Comparison of ENCODE assay signal across 23 cellular contexts in the genomic region with DNA sequence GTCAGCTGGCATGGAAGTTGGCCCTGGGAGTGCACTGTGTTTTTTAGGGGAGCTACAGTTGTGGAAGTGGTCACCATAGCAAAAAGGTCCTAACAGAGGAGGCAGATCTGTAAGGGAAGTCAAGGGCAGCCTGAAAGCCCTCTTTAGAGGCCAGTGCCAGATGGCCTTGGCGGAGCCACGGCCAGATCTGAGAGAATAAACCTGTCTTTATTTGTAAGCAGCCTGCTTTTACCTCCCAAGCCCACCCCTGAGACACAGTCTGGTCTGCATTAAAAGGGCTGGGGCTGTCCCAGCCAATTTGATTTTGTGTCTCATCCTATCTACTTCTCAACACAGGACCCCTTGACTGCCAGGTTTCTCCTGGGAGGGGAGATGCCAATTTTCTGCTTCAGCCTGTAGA.
"Had no signal": no experiment of that assay in that cellular context is flagged by ENCODE, and none has a peak within 500 bp of the region (broad histone marks: within the 10 kb centered on the region; RNA-seq: fewer than 3 reads in every experiment).

No MANE protein-coding gene starts in this region.

- DNase-seq: activated CD4-positive, alpha-beta T cell treated with anti-CD3 and anti-CD28 coated beads for 36 hours; activated CD8-positive, alpha-beta T cell treated with anti-CD3 and anti-CD28 coated beads for 36 hours; activated gamma-delta T cell treated with Interleukin-2 at 50 U/mL for 16 hours; activated naive CD8-positive, alpha-beta T cell treated with anti-CD3 and anti-CD28 coated beads, Interleukin-2, amount 10 ng/mL, durations not matched to agents 7 days and 5 days; activated T-cell treated with anti-CD3 and anti-CD28 coated beads, Interleukin-2, amount 50 U/mL, for 72 hours; central memory CD4-positive, alpha-beta T cell; foreskin fibroblast; hypothalamus; left ventricle myocardium superior; mesendoderm; nucleus accumbens; posterior cingulate gyrus; stimulated activated CD4-positive, alpha-beta T cell treated with anti-CD3 and anti-CD28 coated beads, Interleukin-15, amount 100 ng/mL, for 24 hours; stimulated activated CD4-positive, alpha-beta T cell treated with anti-CD3 and anti-CD28 coated beads, Interleukin-4, amount 100 ng/mL, for 1 hour; stimulated activated naive CD4-positive, alpha-beta T cell treated with Interleukin-2 at 50 U/mL for 16 hours; T-helper 1 cell; trophoblast cell had no signal

- H3K36me3 ChIP-seq: suprapubic skin had no signal

- H3K4me3 ChIP-seq: coronary artery, right atrium auricular region, skin epidermis, suprapubic skin had no signal

- H3K27ac ChIP-seq: coronary artery, right atrium auricular region, skin epidermis, suprapubic skin had no signal

- H3K27ac Mint-ChIP-seq: activated CD4-positive, alpha-beta T cell treated with anti-CD3 and anti-CD28 coated beads for 36 hours; activated CD8-positive, alpha-beta T cell treated with anti-CD3 and anti-CD28 coated beads for 36 hours; activated naive CD8-positive, alpha-beta T cell treated with anti-CD3 and anti-CD28 coated beads, Interleukin-2, amount 10 ng/mL, durations not matched to agents 7 days and 5 days had no signal

- H3K27me3 ChIP-seq: right atrium auricular region, suprapubic skin had no signal

- H3K4me3 Mint-ChIP-seq: activated CD4-positive, alpha-beta T cell treated with anti-CD3 and anti-CD28 coated beads for 36 hours; activated CD8-positive, alpha-beta T cell treated with anti-CD3 and anti-CD28 coated beads for 36 hours; activated naive CD8-positive, alpha-beta T cell treated with anti-CD3 and anti-CD28 coated beads, Interleukin-2, amount 10 ng/mL, durations not matched to agents 7 days and 5 days; activated T-cell treated with anti-CD3 and anti-CD28 coated beads, Interleukin-2, amount 50 U/mL, for 72 hours; brain; natural killer cell treated with Interleukin-12 subunit alpha and Interleukin-12 subunit beta and Interleukin-15 and Interleukin-18, amount 100 ng/mL, for 72 hours had no signal

- H3K9me3 ChIP-seq: right atrium auricular region, suprapubic skin had no signal

- ATAC-seq: activated CD4-positive, alpha-beta T cell treated with anti-CD3 and anti-CD28 coated beads for 36 hours; activated CD8-positive, alpha-beta T cell treated with anti-CD3 and anti-CD28 coated beads for 36 hours; activated T-cell treated with anti-CD3 and anti-CD28 coated beads, Interleukin-2, amount 50 U/mL, for 72 hours; left ventricle myocardium superior; natural killer cell treated with Interleukin-12 subunit alpha and Interleukin-12 subunit beta and Interleukin-15 and Interleukin-18, amount 100 ng/mL, for 72 hours had no signal

- H3K9me3 Mint-ChIP-seq: natural killer cell treated with Interleukin-12 subunit alpha and Interleukin-12 subunit beta and Interleukin-15 and Interleukin-18, amount 100 ng/mL, for 72 hours had no signal

- H3K4me1 ChIP-seq: right atrium auricular region had no signal

- H3K4me1 Mint-ChIP-seq: activated CD4-positive, alpha-beta T cell treated with anti-CD3 and anti-CD28 coated beads for 36 hours; activated naive CD8-positive, alpha-beta T cell treated with anti-CD3 and anti-CD28 coated beads, Interleukin-2, amount 10 ng/mL, durations not matched to agents 7 days and 5 days had no signal

- H3K27me3 Mint-ChIP-seq: activated CD4-positive, alpha-beta T cell treated with anti-CD3 and anti-CD28 coated beads for 36 hours; activated CD8-positive, alpha-beta T cell treated with anti-CD3 and anti-CD28 coated beads for 36 hours; activated naive CD8-positive, alpha-beta T cell treated with anti-CD3 and anti-CD28 coated beads, Interleukin-2, amount 10 ng/mL, durations not matched to agents 7 days and 5 days; natural killer cell treated with Interleukin-12 subunit alpha and Interleukin-12 subunit beta and Interleukin-15 and Interleukin-18, amount 100 ng/mL, for 72 hours had no signal
